ENCODE assay signal across 8 cellular contexts in genomic region chr2:108855194-108855593, GRCh38.
DNase-seq lines count a peak whose midpoint lies in the region; ATAC-seq and TF ChIP-seq lines count a peak whose summit lies in the region.

No MANE protein-coding gene starts in this region.

- H2AK9ac ChIP-seq in IMR-90 (replicated peaks; ENCODE audit: low read depth, low read length, poor library complexity): no peak overlapping the region

- H3K27me3 ChIP-seq in IMR-90 (ENCODE audit: control insufficient read depth, insufficient read depth, low read length): no peaks in the 10 kb centered on the region
- no peaks in the 10 kb centered on the region for H3K27me3 ChIP-seq in liver (ENCODE audit: control insufficient read depth in 4 of 4, insufficient read depth in 4 of 4, low read length in 3 of 4)
- no peaks in the 10 kb centered on the region for H3K27me3 ChIP-seq in H7 (ENCODE audit: control insufficient read depth, insufficient read depth, low read length)

- H3K4me3 ChIP-seq in IMR-90 (ENCODE audit: insufficient read depth, low read depth, low read length): no peak overlapping the region
- no peak overlapping the region for H3K4me3 ChIP-seq in liver (ENCODE audit: low read depth in 1 of 3, low read length in 3 of 3)
- no peak overlapping the region for H3K4me3 ChIP-seq in H7 (ENCODE audit: insufficient read depth, low read depth, low read length)

- no peak overlapping the region for H2AFZ ChIP-seq in IMR-90 (replicated peaks; ENCODE audit: low read length, poor library complexity)

- H3K9me3 ChIP-seq in IMR-90 (ENCODE audit: control insufficient read depth, insufficient read depth, low read length) (no peaks in the 10 kb centered on the region), liver (ENCODE audit: control insufficient read depth in 4 of 4, low read length in 3 of 4) (no peaks in the 10 kb centered on the region)

- H3K27ac ChIP-seq in IMR-90 (ENCODE audit: insufficient read depth, low read length): no peak overlapping the region
- H3K27ac ChIP-seq in liver (ENCODE audit: low read depth in 1 of 2, low read length in 2 of 2): no peak overlapping the region

- CTCF ChIA-PET in IMR-90 (lab: Yijun Ruan, JAX): no interaction called here
- CTCF ChIA-PET in activated CD8-positive, alpha-beta T cell treated with anti-CD3 and anti-CD28 coated beads, Interleukin-2, amount 10 ng/mL, durations not matched to agents 7 days and 5 days (lab: Charles Lee): interaction anchor here (1.1 to 2.4 kb wide), 2 partner anchors 134 to 272 kb away, joined by 4 to 9 read pairs; partner anchors contain the start of gene EDAR
- CTCF ChIA-PET in activated naive CD4-positive, alpha-beta T cell treated with anti-CD3 and anti-CD28 coated beads, Interleukin-2, amount 10 ng/mL, durations not matched to agents 7 days and 5 days (lab: Charles Lee): no interaction called here

- TF ChIP-seq CTCF in IMR-90 (conservative IDR thresholded peaks at IDR 0.05; ENCODE audit: low read depth, low read length): 0 out of 2 replicates have a peak, but pooled peaks have one; percentile 22
- TF ChIP-seq CTCF in liver (IDR thresholded peaks at IDR 0.05; ENCODE audit: low read depth, low read length, missing input control): peak; percentile 45

- ATAC-seq in IMR-90 (ENCODE audit: low read depth) (peak; percentile 46; the same call in 1 of the 2 replicates), HG03342 (IDR thresholded peaks at IDR 0.05; ENCODE audit: unreplicated experiment) (no peak)
- ATAC-seq in activated CD8-positive, alpha-beta T cell treated with anti-CD3 and anti-CD28 coated beads, Interleukin-2, amount 10 ng/mL, durations not matched to agents 7 days and 5 days: peak; percentile 61

- no peak overlapping the region for H4K91ac ChIP-seq in IMR-90 (ENCODE audit: insufficient read depth, low read depth, low read length)

- H3K9me3 Mint-ChIP-seq in activated CD8-positive, alpha-beta T cell treated with anti-CD3 and anti-CD28 coated beads, Interleukin-2, amount 10 ng/mL, durations not matched to agents 7 days and 5 days (ENCODE audit: insufficient read depth): no peaks in the 10 kb centered on the region
- no peaks in the 10 kb centered on the region for H3K9me3 Mint-ChIP-seq in activated naive CD4-positive, alpha-beta T cell treated with anti-CD3 and anti-CD28 coated beads, Interleukin-2, amount 10 ng/mL, durations not matched to agents 7 days and 5 days

- no peak for TF ChIP-seq POLR2A in IMR-90 (IDR thresholded peaks at IDR 0.05; ENCODE audit: low read depth, low read length)

- TF ChIP-seq RAD21 in IMR-90 (IDR thresholded peaks at IDR 0.05; ENCODE audit: low read length) (no peak; the same call in 1 of the 2 replicates), liver (IDR thresholded peaks at IDR 0.05) (peak; percentile 84 to 85)

- no peak overlapping the region for H3K18ac ChIP-seq in IMR-90 (ENCODE audit: low read depth, low read length)

- H2BK5ac ChIP-seq in IMR-90 (ENCODE audit: low read depth, low read length, poor library complexity, severe bottlenecking): no peak overlapping the region

- H2BK120ac ChIP-seq in IMR-90 (ENCODE audit: low read depth, low read length): no peak overlapping the region

- no CpG with 5 or more reads among the region's 1 CpG for WGBS in IMR-90 (ENCODE audit: extremely low coverage in 2 of 2, insufficient read length in 1 of 2), 2 experiments
- WGBS in liver: 10% methylated on average over 1 of the region's 1 CpG

- BruUV-seq in IMR-90 (replicated peaks; lab: Mats Ljungman, UMichigan): no TSS peak

- no peak overlapping the region for H2BK15ac ChIP-seq in IMR-90 (ENCODE audit: low read depth, low read length)

- H3K4me3 Mint-ChIP-seq in activated CD8-positive, alpha-beta T cell treated with anti-CD3 and anti-CD28 coated beads, Interleukin-2, amount 10 ng/mL, durations not matched to agents 7 days and 5 days: no peak overlapping the region
- H3K4me3 Mint-ChIP-seq in activated naive CD4-positive, alpha-beta T cell treated with anti-CD3 and anti-CD28 coated beads, Interleukin-2, amount 10 ng/mL, durations not matched to agents 7 days and 5 days: no peak overlapping the region

- H3K4me2 ChIP-seq in IMR-90 (ENCODE audit: low read depth, low read length): no peak overlapping the region

- H3K9ac ChIP-seq in IMR-90 (ENCODE audit: low read depth, low read length) (no peak overlapping the region), liver (ENCODE audit: low read depth in 1 of 2, low read length in 2 of 2) (no peak overlapping the region)

- no peaks in the 10 kb centered on the region for H3K79me1 ChIP-seq in IMR-90 (ENCODE audit: low read depth in 1 of 2, low read length in 2 of 2)

- no peak overlapping the region for H2AK5ac ChIP-seq in IMR-90 (ENCODE audit: low read depth, low read length)

- H3K9me1 ChIP-seq in IMR-90 (ENCODE audit: insufficient read depth, low read length): no peaks in the 10 kb centered on the region

- H3K27me3 Mint-ChIP-seq in activated CD8-positive, alpha-beta T cell treated with anti-CD3 and anti-CD28 coated beads, Interleukin-2, amount 10 ng/mL, durations not matched to agents 7 days and 5 days (ENCODE audit: low read depth): no peaks in the 10 kb centered on the region
- H3K27me3 Mint-ChIP-seq in activated naive CD4-positive, alpha-beta T cell treated with anti-CD3 and anti-CD28 coated beads, Interleukin-2, amount 10 ng/mL, durations not matched to agents 7 days and 5 days: no peaks in the 10 kb centered on the region

- no peak overlapping the region for H2BK20ac ChIP-seq in IMR-90 (ENCODE audit: low read depth, low read length)

- H3K36me3 Mint-ChIP-seq in activated CD8-positive, alpha-beta T cell treated with anti-CD3 and anti-CD28 coated beads, Interleukin-2, amount 10 ng/mL, durations not matched to agents 7 days and 5 days (ENCODE audit: low read depth): peaks cover 21% of the 10 kb centered on the region
- H3K36me3 Mint-ChIP-seq in activated naive CD4-positive, alpha-beta T cell treated with anti-CD3 and anti-CD28 coated beads, Interleukin-2, amount 10 ng/mL, durations not matched to agents 7 days and 5 days: peaks cover 27% of the 10 kb centered on the region

- in situ Hi-C loops in IMR-90 (cut with MboI; ENCODE audit: low sequenced_read_pairs): no loop called here

- no peaks in the 10 kb centered on the region for H3K36me3 ChIP-seq in IMR-90 (ENCODE audit: control insufficient read depth, insufficient read depth, low read length)
- H3K36me3 ChIP-seq in liver (ENCODE audit: control insufficient read depth in 4 of 4, insufficient read depth in 3 of 4, low read depth in 1 of 4, low read length in 3 of 4): peaks cover 0 to 2% (median 0%) of the 10 kb centered on the region in 4 donors
- no peaks in the 10 kb centered on the region; the same call in 1 of the 2 replicates for H3K36me3 ChIP-seq in H7 (replicated peaks; ENCODE audit: control insufficient read depth, insufficient read depth, low read length)

- H3K14ac ChIP-seq in IMR-90 (replicated peaks; ENCODE audit: low read depth, low read length): no peak overlapping the region

- no peak overlapping the region for H3K27ac Mint-ChIP-seq in activated CD8-positive, alpha-beta T cell treated with anti-CD3 and anti-CD28 coated beads, Interleukin-2, amount 10 ng/mL, durations not matched to agents 7 days and 5 days
- H3K27ac Mint-ChIP-seq in activated naive CD4-positive, alpha-beta T cell treated with anti-CD3 and anti-CD28 coated beads, Interleukin-2, amount 10 ng/mL, durations not matched to agents 7 days and 5 days: no peak overlapping the region

- no peak overlapping the region for H4K5ac ChIP-seq in IMR-90 (ENCODE audit: low read depth, low read length)

- no peaks in the 10 kb centered on the region for H3K4me1 Mint-ChIP-seq in activated CD8-positive, alpha-beta T cell treated with anti-CD3 and anti-CD28 coated beads, Interleukin-2, amount 10 ng/mL, durations not matched to agents 7 days and 5 days (ENCODE audit: low read depth)
- H3K4me1 Mint-ChIP-seq in activated naive CD4-positive, alpha-beta T cell treated with anti-CD3 and anti-CD28 coated beads, Interleukin-2, amount 10 ng/mL, durations not matched to agents 7 days and 5 days: peaks cover 2% of the 10 kb centered on the region

- H4K20me1 ChIP-seq in IMR-90 (ENCODE audit: insufficient read depth, low read length): no peaks in the 10 kb centered on the region

- POLR2A ChIA-PET in IMR-90 (lab: Charles Lee; ENCODE audit: unreplicated experiment): no interaction called here
- POLR2A ChIA-PET in activated CD8-positive, alpha-beta T cell treated with anti-CD3 and anti-CD28 coated beads, Interleukin-2, amount 10 ng/mL, durations not matched to agents 7 days and 5 days (lab: Charles Lee): no interaction called here

- no peak overlapping the region for H3K4ac ChIP-seq in IMR-90 (ENCODE audit: low read depth, low read length)

- no peak overlapping the region for H3K56ac ChIP-seq in IMR-90 (ENCODE audit: extremely low read depth, insufficient read depth, low read length)

- H3K23ac ChIP-seq in IMR-90 (ENCODE audit: low read depth, low read length): no peak overlapping the region

- H3K4me1 ChIP-seq in IMR-90 (ENCODE audit: control insufficient read depth, insufficient read depth, low read length) (no peaks in the 10 kb centered on the region), liver (ENCODE audit: control insufficient read depth in 4 of 4, insufficient read depth in 4 of 4, low read length in 3 of 4) (no peaks in the 10 kb centered on the region)

- dilution Hi-C loops in IMR-90 (cut with HindIII; ENCODE audit: low sequenced_read_pairs, unreplicated experiment): no loop called here

- no peak overlapping the region for H4K8ac ChIP-seq in IMR-90 (ENCODE audit: low read depth in 2 of 2, low read length in 2 of 2)

- DNase-seq in DMS53 (lab: John Stamatoyannopoulos, UW): peak; percentile 74
- DNase-seq in IMR-90: peak; percentile 8
- no peak for DNase-seq in activated CD8-positive, alpha-beta T cell treated with anti-CD3 and anti-CD28 coated beads, Interleukin-2, amount 10 ng/mL, durations not matched to agents 7 days and 5 days
- DNase-seq in activated naive CD4-positive, alpha-beta T cell treated with anti-CD3 and anti-CD28 coated beads, Interleukin-2, amount 10 ng/mL, durations not matched to agents 7 days and 5 days: no peak
- DNase-seq in EL: no peak
- no peak for DNase-seq in H7

- intact Hi-C loops in IMR-90 (cut with micrococcal nuclease): no loop called here

TF ChIP-seq in IMR-90, 13 proteins besides CTCF, POLR2A, EP300 and RAD21:
- TF ChIP-seq MAZ (IDR thresholded peaks at IDR 0.05; ENCODE audit: borderline replicate concordance, low read depth, low read length) (no peak), FOS (IDR thresholded peaks at IDR 0.05; ENCODE audit: low read depth, low read length) (no peak), RFX5 (IDR thresholded peaks at IDR 0.05; ENCODE audit: low read depth, low read length) (no peak), RCOR1 (IDR thresholded peaks at IDR 0.05; ENCODE audit: insufficient replicate concordance, low read length) (no peak)

Comparison
In these comparisons a context has a peak if more than half of its experiments do, and no peak if none do; other contexts are left out.
1. DNase-seq: peak in DMS53 (single experiment) and IMR-90 (single experiment); none in activated CD8-positive, alpha-beta T cell treated with anti-CD3 and anti-CD28 coated beads, Interleukin-2, amount 10 ng/mL, durations not matched to agents 7 days and 5 days (single experiment), activated naive CD4-positive, alpha-beta T cell treated with anti-CD3 and anti-CD28 coated beads, Interleukin-2, amount 10 ng/mL, durations not matched to agents 7 days and 5 days (single experiment), EL (single experiment) and H7 (single experiment).